Comparison of ENCODE assay signal across 28 cellular contexts in the genomic region with DNA sequence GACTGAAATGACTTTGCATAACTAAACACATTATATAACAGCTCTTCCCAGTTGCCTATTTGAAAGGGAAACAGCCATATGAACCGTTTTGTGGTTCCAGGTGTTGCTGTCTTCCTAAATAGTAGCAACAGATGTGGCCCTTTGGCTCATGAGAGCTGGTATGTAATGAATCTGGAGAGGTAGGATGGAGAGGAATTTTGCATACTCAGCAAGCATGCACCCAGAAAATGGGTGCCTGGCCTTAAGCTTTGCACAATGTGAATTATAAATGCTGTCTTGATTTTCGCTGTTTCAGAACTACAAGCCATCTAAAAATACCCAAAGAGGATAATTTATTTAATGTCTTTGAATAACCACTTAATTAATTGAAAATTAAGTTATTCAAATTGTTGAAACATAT. TPM values are rescaled to one million over a fixed set of nuclear protein-coding genes. Genes with fewer than 3 reads are reported as not detected.
"Had no signal": no experiment of that assay in that cellular context is flagged by ENCODE, and none has a peak within 500 bp of the region (broad histone marks: within the 10 kb centered on the region; RNA-seq: fewer than 3 reads in every experiment).

No MANE protein-coding gene starts in this region.

- H3K9me3 ChIP-seq: ascending aorta, SJSA1, SK-N-SH had no signal

- DNase-seq: activated CD4-positive, alpha-beta T cell treated with anti-CD3 and anti-CD28 coated beads, Interleukin-2, amount 10 ng/mL, durations not matched to agents 24 days and 14 days; activated CD4-positive, alpha-beta T cell treated with anti-CD3 and anti-CD28 coated beads, Interleukin-2, amount 50 U/mL, for 48 hours; activated CD8-positive, alpha-beta T cell treated with anti-CD3 and anti-CD28 coated beads, Interleukin-2, amount 10 ng/mL, durations not matched to agents 7 days and 5 days; activated gamma-delta T cell; activated naive CD4-positive, alpha-beta T cell treated with Interleukin-2 at 50 U/mL for 16 hours; activated naive CD8-positive, alpha-beta T cell treated with anti-CD3 and anti-CD28 coated beads, Interleukin-2, amount 10 ng/mL, durations not matched to agents 7 days and 5 days; activated T-cell treated with anti-CD3 and anti-CD28 coated beads, Interleukin-2, amount 50 U/mL, for 24 hours; amygdala; NCI-H1105; NCI-H1436; NCI-H1694; NCI-H1930; NCI-H2081 treated with DMSO at 0.1 percent for 48 hours; NCI-H2227 treated with DMSO at 0.1 percent for 48 hours; NCI-H510A treated with DMSO at 0.1 percent for 48 hours; SHP77; SK-N-SH had no signal

- H3K9me3 Mint-ChIP-seq: activated CD4-positive, alpha-beta T cell treated with anti-CD3 and anti-CD28 coated beads, Interleukin-2, amount 10 ng/mL, durations not matched to agents 24 days and 14 days; activated naive CD4-positive, alpha-beta T cell treated with anti-CD3 and anti-CD28 coated beads, Interleukin-2, amount 50 U/mL, for 24 hours; activated naive CD8-positive, alpha-beta T cell treated with anti-CD3 and anti-CD28 coated beads, Interleukin-2, amount 10 ng/mL, durations not matched to agents 7 days and 5 days; activated T-cell treated with anti-CD3 and anti-CD28 coated beads, Interleukin-2, amount 50 U/mL, for 24 hours; activated T-helper 2 cell treated with anti-CD3 and anti-CD28 coated beads, Interferon-gamma antibody, Interleukin-2, Interleukin-4, amounts not matched to agents 10 μg/mL and 5 μg/mL and 100 μg/mL, durations not matched to agents 14 hours and 24 hours and 36 hours; T-helper 1 cell treated with Interleukin-12 subunit alpha and Interleukin-12 subunit beta and Interleukin-4 antibody, amounts not matched to agents 30 μg/mL and 1 μg/mL, for 36 hours; T-helper 2 cell treated with Interferon-gamma antibody and Interleukin-4, amounts not matched to agents 5 μg/mL and 100 μg/mL, for 36 hours had no signal

- H3K4me3 Mint-ChIP-seq: activated CD4-positive, alpha-beta T cell treated with anti-CD3 and anti-CD28 coated beads, Interleukin-2, amount 10 ng/mL, durations not matched to agents 24 days and 14 days; activated CD8-positive, alpha-beta T cell treated with anti-CD3 and anti-CD28 coated beads, Interleukin-2, amount 10 ng/mL, durations not matched to agents 7 days and 5 days; activated naive CD4-positive, alpha-beta T cell treated with anti-CD3 and anti-CD28 coated beads, Interleukin-2, amount 50 U/mL, for 24 hours; activated naive CD8-positive, alpha-beta T cell treated with anti-CD3 and anti-CD28 coated beads, Interleukin-2, amount 10 ng/mL, durations not matched to agents 7 days and 5 days; activated T-cell treated with anti-CD3 and anti-CD28 coated beads, Interleukin-2, amount 50 U/mL, for 24 hours; T-helper 1 cell treated with Interleukin-12 subunit alpha and Interleukin-12 subunit beta and Interleukin-4 antibody, amounts not matched to agents 30 μg/mL and 1 μg/mL, for 36 hours; T-helper 2 cell treated with Interferon-gamma antibody and Interleukin-4, amounts not matched to agents 5 μg/mL and 100 μg/mL, for 36 hours had no signal

- H3K27me3 Mint-ChIP-seq: activated CD4-positive, alpha-beta T cell treated with anti-CD3 and anti-CD28 coated beads, Interleukin-2, amount 10 ng/mL, durations not matched to agents 24 days and 14 days; activated naive CD8-positive, alpha-beta T cell treated with anti-CD3 and anti-CD28 coated beads, Interleukin-2, amount 10 ng/mL, durations not matched to agents 7 days and 5 days; activated T-cell treated with anti-CD3 and anti-CD28 coated beads, Interleukin-2, amount 50 U/mL, for 24 hours had no signal

- H3K27ac Mint-ChIP-seq: activated CD4-positive, alpha-beta T cell treated with anti-CD3 and anti-CD28 coated beads, Interleukin-2, amount 10 ng/mL, durations not matched to agents 24 days and 14 days; activated CD8-positive, alpha-beta T cell treated with anti-CD3 and anti-CD28 coated beads, Interleukin-2, amount 10 ng/mL, durations not matched to agents 7 days and 5 days; activated naive CD4-positive, alpha-beta T cell treated with anti-CD3 and anti-CD28 coated beads, Interleukin-2, amount 50 U/mL, for 24 hours; activated naive CD8-positive, alpha-beta T cell treated with anti-CD3 and anti-CD28 coated beads, Interleukin-2, amount 10 ng/mL, durations not matched to agents 7 days and 5 days; activated T-cell treated with anti-CD3 and anti-CD28 coated beads, Interleukin-2, amount 50 U/mL, for 24 hours; activated T-helper 2 cell treated with anti-CD3 and anti-CD28 coated beads, Interferon-gamma antibody, Interleukin-2, Interleukin-4, amounts not matched to agents 10 μg/mL and 5 μg/mL and 100 μg/mL, durations not matched to agents 14 hours and 24 hours and 36 hours; T-helper 1 cell treated with Interleukin-12 subunit alpha and Interleukin-12 subunit beta and Interleukin-4 antibody, amounts not matched to agents 30 μg/mL and 1 μg/mL, for 36 hours; T-helper 2 cell treated with Interferon-gamma antibody and Interleukin-4, amounts not matched to agents 5 μg/mL and 100 μg/mL, for 36 hours had no signal

- H3K36me3 Mint-ChIP-seq: activated naive CD4-positive, alpha-beta T cell treated with anti-CD3 and anti-CD28 coated beads, Interleukin-2, amount 50 U/mL, for 24 hours; activated naive CD8-positive, alpha-beta T cell treated with anti-CD3 and anti-CD28 coated beads, Interleukin-2, amount 10 ng/mL, durations not matched to agents 7 days and 5 days had no signal

- ATAC-seq: activated CD8-positive, alpha-beta T cell treated with anti-CD3 and anti-CD28 coated beads, Interleukin-2, amount 10 ng/mL, durations not matched to agents 7 days and 5 days; Panc1 had no signal

- H3K4me1 Mint-ChIP-seq: activated CD4-positive, alpha-beta T cell treated with anti-CD3 and anti-CD28 coated beads, Interleukin-2, amount 10 ng/mL, durations not matched to agents 24 days and 14 days; activated naive CD4-positive, alpha-beta T cell treated with anti-CD3 and anti-CD28 coated beads, Interleukin-2, amount 50 U/mL, for 24 hours; activated naive CD8-positive, alpha-beta T cell treated with anti-CD3 and anti-CD28 coated beads, Interleukin-2, amount 10 ng/mL, durations not matched to agents 7 days and 5 days had no signal

- H3K4me3 ChIP-seq: ascending aorta, cardiac muscle cell, SJSA1 had no signal

- FAIRE-seq: TTC549 had no signal

- H3K4me1 ChIP-seq: SJSA1 had no signal

- H3K36me3 ChIP-seq: ascending aorta, cardiac muscle cell, SJSA1 had no signal

- H3K4me2 ChIP-seq: SK-N-SH had no signal

- H3K27me3 ChIP-seq: ascending aorta, cardiac muscle cell, SJSA1 had no signal

- H3K27ac ChIP-seq: ascending aorta, cardiac muscle cell, SJSA1 had no signal

RNA-seq across cellular contexts. Expression of gene ERBB4, which starts 15.6 kb away (rescaled TPM):
- total RNA-seq: activated CD4-positive, alpha-beta T cell treated with anti-CD3 and anti-CD28 coated beads, Interleukin-2, amount 10 ng/mL, durations not matched to agents 24 days and 14 days; activated CD8-positive, alpha-beta T cell treated with anti-CD3 and anti-CD28 coated beads, Interleukin-2, amount 10 ng/mL, durations not matched to agents 7 days and 5 days; activated naive CD8-positive, alpha-beta T cell treated with anti-CD3 and anti-CD28 coated beads, Interleukin-2, amount 10 ng/mL, durations not matched to agents 7 days and 5 days; activated T-helper 2 cell treated with anti-CD3 and anti-CD28 coated beads, Interferon-gamma antibody, Interleukin-2, Interleukin-4, amounts not matched to agents 10 μg/mL and 5 μg/mL and 100 μg/mL, durations not matched to agents 14 hours and 24 hours and 36 hours; M059J; RPMI7951 had no signal
